Comparison of ENCODE assay signal across 37 cellular contexts in the genomic region with DNA sequence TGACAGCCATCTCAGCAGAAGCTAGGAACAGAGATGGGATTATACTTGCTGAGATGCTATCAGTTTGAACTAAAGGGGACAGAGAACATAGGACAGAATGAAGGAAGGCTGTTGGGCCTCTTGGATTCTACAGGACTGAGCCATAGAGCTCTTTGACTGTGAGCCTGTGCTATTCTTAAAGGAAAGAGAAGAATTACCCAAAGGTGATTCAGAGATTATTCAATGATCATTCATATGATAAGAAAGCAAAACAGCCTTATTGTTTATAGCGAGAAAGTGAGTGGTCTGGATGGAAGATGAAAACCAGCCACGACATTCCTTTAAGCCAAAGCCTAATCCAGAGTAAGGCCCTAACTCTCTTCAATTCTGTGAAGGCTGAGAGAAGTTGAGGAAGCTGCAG.
"Had no signal": no experiment of that assay in that cellular context is flagged by ENCODE, and none has a peak within 500 bp of the region (broad histone marks: within the 10 kb centered on the region; RNA-seq: fewer than 3 reads in every experiment).

No MANE protein-coding gene starts in this region.

- H3K9me3 Mint-ChIP-seq: activated CD4-positive, alpha-beta memory T cell treated with anti-CD3 and anti-CD28 coated beads for 36 hours; activated CD4-positive, alpha-beta T cell treated with anti-CD3 and anti-CD28 coated beads, Interleukin-2, amount 10 ng/mL, durations not matched to agents 24 days and 14 days; activated naive CD4-positive, alpha-beta T cell treated with anti-CD3 and anti-CD28 coated beads, Interleukin-2, amount 10 ng/mL, durations not matched to agents 7 days and 5 days; activated T-cell treated with anti-CD3 and anti-CD28 coated beads, Interleukin-2, amount 50 U/mL, for 24 hours; mesothelial cell of epicardium; nephron progenitor cell; stimulated activated effector memory CD8-positive, alpha-beta T cell treated with anti-CD3 and anti-CD28 coated beads, Interleukin-12 subunit alpha, Interleukin-12 subunit beta, amount 100 ng/mL, for 72 hours; stimulated activated naive CD8-positive, alpha-beta T cell treated with anti-CD3 and anti-CD28 coated beads, Interleukin-15, Interleukin-2, amounts not matched to agents 100 ng/mL and 50 ng/mL, for 24 hours; T-helper 1 cell treated with Interleukin-12 subunit alpha and Interleukin-12 subunit beta and Interleukin-4 antibody, amounts not matched to agents 30 μg/mL and 1 μg/mL, for 36 hours; type B pancreatic cell had no signal

- H3K27ac ChIP-seq: body of pancreas, cardiac muscle cell, coronary artery, esophagus muscularis mucosa, ovary, skin epidermis, uterus, WERI-Rb-1 had no signal

- H3K4me1 Mint-ChIP-seq: activated CD4-positive, alpha-beta T cell treated with anti-CD3 and anti-CD28 coated beads, Interleukin-2, amount 10 ng/mL, durations not matched to agents 24 days and 14 days; activated naive CD4-positive, alpha-beta T cell treated with anti-CD3 and anti-CD28 coated beads, Interleukin-2, amount 10 ng/mL, durations not matched to agents 7 days and 5 days; mesothelial cell of epicardium; naive B cell; nephron progenitor cell; stimulated activated effector memory CD8-positive, alpha-beta T cell treated with anti-CD3 and anti-CD28 coated beads, Interleukin-12 subunit alpha, Interleukin-12 subunit beta, amount 100 ng/mL, for 72 hours had no signal

- H3K9me3 ChIP-seq: body of pancreas, esophagus muscularis mucosa, ovary, uterus had no signal

- H3K27ac Mint-ChIP-seq: activated CD4-positive, alpha-beta memory T cell treated with anti-CD3 and anti-CD28 coated beads for 36 hours; activated CD4-positive, alpha-beta T cell treated with anti-CD3 and anti-CD28 coated beads, Interleukin-2, amount 10 ng/mL, durations not matched to agents 24 days and 14 days; activated naive CD4-positive, alpha-beta T cell treated with anti-CD3 and anti-CD28 coated beads, Interleukin-2, amount 10 ng/mL, durations not matched to agents 7 days and 5 days; activated T-cell treated with anti-CD3 and anti-CD28 coated beads, Interleukin-2, amount 50 U/mL, for 24 hours; effector memory CD8-positive, alpha-beta T cell; mesothelial cell of epicardium; naive B cell; nephron progenitor cell; progenitor cell of endocrine pancreas; stimulated activated effector memory CD8-positive, alpha-beta T cell treated with anti-CD3 and anti-CD28 coated beads, Interleukin-12 subunit alpha, Interleukin-12 subunit beta, amount 100 ng/mL, for 72 hours; stimulated activated naive CD8-positive, alpha-beta T cell treated with anti-CD3 and anti-CD28 coated beads, Interleukin-15, Interleukin-2, amounts not matched to agents 100 ng/mL and 50 ng/mL, for 24 hours; T-helper 1 cell treated with Interleukin-12 subunit alpha and Interleukin-12 subunit beta and Interleukin-4 antibody, amounts not matched to agents 30 μg/mL and 1 μg/mL, for 36 hours; type B pancreatic cell had no signal

- H3K36me3 ChIP-seq: cardiac muscle cell, esophagus muscularis mucosa, ovary, uterus, WERI-Rb-1 had no signal

- H3K36me3 Mint-ChIP-seq: activated CD4-positive, alpha-beta memory T cell treated with anti-CD3 and anti-CD28 coated beads for 36 hours; activated naive CD4-positive, alpha-beta T cell treated with anti-CD3 and anti-CD28 coated beads, Interleukin-2, amount 10 ng/mL, durations not matched to agents 7 days and 5 days; mesothelial cell of epicardium; naive B cell; stimulated activated effector memory CD8-positive, alpha-beta T cell treated with anti-CD3 and anti-CD28 coated beads, Interleukin-12 subunit alpha, Interleukin-12 subunit beta, amount 100 ng/mL, for 72 hours; type B pancreatic cell had no signal

- H3K4me3 ChIP-seq: body of pancreas, cardiac muscle cell, coronary artery, esophagus muscularis mucosa, ovary, skin epidermis, uterus had no signal

- H3K4me3 Mint-ChIP-seq: activated CD4-positive, alpha-beta memory T cell treated with anti-CD3 and anti-CD28 coated beads for 36 hours; activated CD4-positive, alpha-beta T cell treated with anti-CD3 and anti-CD28 coated beads, Interleukin-2, amount 10 ng/mL, durations not matched to agents 24 days and 14 days; activated naive CD4-positive, alpha-beta T cell treated with anti-CD3 and anti-CD28 coated beads, Interleukin-2, amount 10 ng/mL, durations not matched to agents 7 days and 5 days; activated T-cell treated with anti-CD3 and anti-CD28 coated beads, Interleukin-2, amount 50 U/mL, for 24 hours; effector memory CD8-positive, alpha-beta T cell; mesothelial cell of epicardium; naive B cell; nephron progenitor cell; stimulated activated effector memory CD8-positive, alpha-beta T cell treated with anti-CD3 and anti-CD28 coated beads, Interleukin-12 subunit alpha, Interleukin-12 subunit beta, amount 100 ng/mL, for 72 hours; stimulated activated naive CD8-positive, alpha-beta T cell treated with anti-CD3 and anti-CD28 coated beads, Interleukin-15, Interleukin-2, amounts not matched to agents 100 ng/mL and 50 ng/mL, for 24 hours; T-helper 1 cell treated with Interleukin-12 subunit alpha and Interleukin-12 subunit beta and Interleukin-4 antibody, amounts not matched to agents 30 μg/mL and 1 μg/mL, for 36 hours; type B pancreatic cell had no signal

- H3K27me3 ChIP-seq: body of pancreas, cardiac muscle cell, esophagus muscularis mucosa, ovary, uterus had no signal

- H3K4me1 ChIP-seq: body of pancreas, esophagus muscularis mucosa, uterus had no signal

- H3K27me3 Mint-ChIP-seq: activated CD4-positive, alpha-beta memory T cell treated with anti-CD3 and anti-CD28 coated beads for 36 hours; activated CD4-positive, alpha-beta T cell treated with anti-CD3 and anti-CD28 coated beads, Interleukin-2, amount 10 ng/mL, durations not matched to agents 24 days and 14 days; activated naive CD4-positive, alpha-beta T cell treated with anti-CD3 and anti-CD28 coated beads, Interleukin-2, amount 10 ng/mL, durations not matched to agents 7 days and 5 days; activated T-cell treated with anti-CD3 and anti-CD28 coated beads, Interleukin-2, amount 50 U/mL, for 24 hours; effector memory CD8-positive, alpha-beta T cell; naive B cell; progenitor cell of endocrine pancreas; stimulated activated naive CD8-positive, alpha-beta T cell treated with anti-CD3 and anti-CD28 coated beads, Interleukin-15, Interleukin-2, amounts not matched to agents 100 ng/mL and 50 ng/mL, for 24 hours; type B pancreatic cell had no signal

- FAIRE-seq: endothelial cell of umbilical vein, frontal cortex, islet of Langerhans, TTC549 had no signal

- ATAC-seq: activated CD4-positive, CD25-positive, alpha-beta regulatory T cell treated with anti-CD3 and anti-CD28 coated beads, Interleukin-2, amount 50 U/mL, for 24 hours; body of pancreas; effector memory CD8-positive, alpha-beta T cell; left colon; sciatic nerve; stimulated activated effector memory CD8-positive, alpha-beta T cell treated with anti-CD3 and anti-CD28 coated beads, Interleukin-12 subunit alpha, Interleukin-12 subunit beta, amount 100 ng/mL, for 72 hours had no signal

- DNase-seq: activated CD4-positive, alpha-beta memory T cell treated with anti-CD3 and anti-CD28 coated beads for 36 hours; activated CD4-positive, alpha-beta T cell treated with anti-CD3 and anti-CD28 coated beads, Interleukin-2, amount 10 ng/mL, durations not matched to agents 24 days and 14 days; activated CD8-positive, alpha-beta memory T cell treated with anti-CD3 and anti-CD28 coated beads, Interleukin-2, amount 50 U/mL, for 48 hours; activated gamma-delta T cell; activated naive CD4-positive, alpha-beta T cell treated with anti-CD3 and anti-CD28 coated beads, Interleukin-2, amount 10 ng/mL, durations not matched to agents 7 days and 5 days; activated T-cell treated with anti-CD3 and anti-CD28 coated beads, Interleukin-2, amount 50 U/mL, for 24 hours; amygdala; body of pancreas; cerebellar nuclear complex; effector memory CD8-positive, alpha-beta T cell; left colon; naive B cell; nephron progenitor cell; ovary; retina; stimulated activated CD4-positive, alpha-beta T cell treated with anti-CD3 and anti-CD28 coated beads, Interleukin-12 subunit alpha, Interleukin-12 subunit beta, amount 100 ng/mL, for 4 hours; stimulated activated CD4-positive, alpha-beta T cell treated with anti-CD3 and anti-CD28 coated beads, Interleukin-4, amount 100 ng/mL, for 24 hours; SW 1271; T-helper 9 cell; uterus; WERI-Rb-1 had no signal
